ENCODE assay signal across 15 cellular contexts in genomic region chr4:67131224-67131623, GRCh38.
A peak's percentile ranks its signal among the peaks of the same experiment; 100 is the strongest.
DNase-seq lines count a peak whose midpoint lies in the region; ATAC-seq and TF ChIP-seq lines count a peak whose summit lies in the region.
"Had no signal": no experiment of that assay in that cellular context is flagged by ENCODE, and none has a peak within 500 bp of the region (broad histone marks: within the 10 kb centered on the region; RNA-seq: fewer than 3 reads in every experiment).

No MANE protein-coding gene starts in this region.

- no peaks in the 10 kb centered on the region for H3K79me1 ChIP-seq in mesendoderm (ENCODE audit: low read length)

- POLR2A ChIA-PET in WTC11 (lab: Charles Lee): no interaction called here

- ATAC-seq in GM19023 (IDR thresholded peaks at IDR 0.05; ENCODE audit: unreplicated experiment): peak; percentile 74
- ATAC-seq in GM21786 (IDR thresholded peaks at IDR 0.05; ENCODE audit: unreplicated experiment): peak; percentile 96
- ATAC-seq in HG03342 (IDR thresholded peaks at IDR 0.05; ENCODE audit: unreplicated experiment): peak; percentile 97
- no peak for ATAC-seq in WTC11

- H3K4me3 Mint-ChIP-seq in WTC11: no peak overlapping the region
- H3K4me3 Mint-ChIP-seq: natural killer cell treated with Interleukin-12 subunit alpha and Interleukin-12 subunit beta and Interleukin-15 and Interleukin-18, amount 100 ng/mL, for 72 hours had no signal

- no peak overlapping the region for H3K4ac ChIP-seq in mesendoderm (ENCODE audit: low read depth, low read length)

- peaks cover 7% of the 10 kb centered on the region for H3K4me1 Mint-ChIP-seq in WTC11

- no peaks in the 10 kb centered on the region for H3K27me3 ChIP-seq in mesendoderm (ENCODE audit: insufficient read depth, low read length, poor library complexity)
- H3K27me3 ChIP-seq: adrenal gland, suprapubic skin had no signal

- H4K5ac ChIP-seq in mesendoderm (ENCODE audit: low read length): no peak overlapping the region

- no peak overlapping the region for H3K27ac Mint-ChIP-seq in WTC11
- H3K27ac Mint-ChIP-seq: natural killer cell treated with Interleukin-12 subunit alpha and Interleukin-12 subunit beta and Interleukin-15 and Interleukin-18, amount 100 ng/mL, for 72 hours had no signal

- H3K18ac ChIP-seq in mesendoderm (ENCODE audit: low read length): no peak overlapping the region

- H3K4me1 ChIP-seq in mesendoderm (ENCODE audit: control insufficient read depth, low read depth, low read length): no peaks in the 10 kb centered on the region
- H3K4me1 ChIP-seq: adrenal gland, suprapubic skin had no signal

- H2BK5ac ChIP-seq in mesendoderm (ENCODE audit: low read length): no peak overlapping the region

- H3K79me2 ChIP-seq in mesendoderm (ENCODE audit: control insufficient read depth, insufficient read depth, low read length): no peaks in the 10 kb centered on the region

- H3K27ac ChIP-seq in mesendoderm (ENCODE audit: low read depth, low read length): no peak overlapping the region
- H3K27ac ChIP-seq: adrenal gland, KMS-11, suprapubic skin had no signal

- no peak overlapping the region for H2BK15ac ChIP-seq in mesendoderm (replicated peaks; ENCODE audit: low read depth)

- CTCF ChIA-PET in WTC11 (lab: Charles Lee): no interaction called here

- no peak overlapping the region for H2BK120ac ChIP-seq in mesendoderm (ENCODE audit: low read depth, low read length)

- no peaks in the 10 kb centered on the region for H3K36me3 Mint-ChIP-seq in WTC11

- no peak for TF ChIP-seq CTCF in WTC11 (IDR thresholded peaks at IDR 0.05)

- H3K4me3 ChIP-seq in mesendoderm (ENCODE audit: low read length): no peak overlapping the region
- H3K4me3 ChIP-seq: adrenal gland, suprapubic skin had no signal

- H3K23ac ChIP-seq in mesendoderm (ENCODE audit: low read length): no peak overlapping the region

- H3K9ac ChIP-seq in mesendoderm (ENCODE audit: low read length): no peak overlapping the region
- H3K9ac ChIP-seq: KMS-11 had no signal

- H2AK5ac ChIP-seq in mesendoderm (ENCODE audit: low read length): no peak overlapping the region

- peak; percentile 2 for DNase-seq in iris pigment epithelial cell (ENCODE audit: low read depth)
- DNase-seq in mesendoderm: no peak
- DNase-seq in WTC11 (ENCODE audit: low spot score): no peak
- DNase-seq in activated CD4-positive, alpha-beta T cell treated with anti-CD3 and anti-CD28 coated beads, Interleukin-2, amount 50 U/mL, for 4 hours: no peak
- DNase-seq in dermis blood vessel endothelial cell: no peak
- DNase-seq: activated CD4-positive, alpha-beta T cell treated with anti-CD3 and anti-CD28 coated beads for 4 hours; adrenal gland; NCI-H524 treated with DMSO at 0.1 percent for 48 hours; stimulated activated CD4-positive, alpha-beta T cell treated with anti-CD3 and anti-CD28 coated beads, Interleukin-15, amount 100 ng/mL, for 24 hours had no signal

- no peak overlapping the region for H4K8ac ChIP-seq in mesendoderm (ENCODE audit: low read depth, low read length)

- no peaks in the 10 kb centered on the region for H3K27me3 Mint-ChIP-seq in WTC11 (ENCODE audit: low read depth)
- H3K27me3 Mint-ChIP-seq: natural killer cell treated with Interleukin-12 subunit alpha and Interleukin-12 subunit beta and Interleukin-15 and Interleukin-18, amount 100 ng/mL, for 72 hours had no signal

- H3K4me2 ChIP-seq in mesendoderm (ENCODE audit: low read length): no peak overlapping the region
- H3K4me2 ChIP-seq: KMS-11 had no signal

- H3K36me3 ChIP-seq in mesendoderm (ENCODE audit: control insufficient read depth, insufficient read depth, low read length): no peaks in the 10 kb centered on the region
- H3K36me3 ChIP-seq: adrenal gland, suprapubic skin had no signal

- peaks cover 6% of the 10 kb centered on the region; the same call in 1 of the 2 replicates for H3K9me3 Mint-ChIP-seq in WTC11

- no peak overlapping the region for H3K56ac ChIP-seq in mesendoderm (ENCODE audit: low read length)

TF ChIP-seq in WTC11, 78 proteins besides CTCF, POLR2A, EP300 and RAD21:
- TF ChIP-seq E2F5 (CRISPR knock-in tag; IDR thresholded peaks at IDR 0.05): no peak
- no peak for TF ChIP-seq ERG (CRISPR knock-in tag; IDR thresholded peaks at IDR 0.05)
- TF ChIP-seq NR2C2 (CRISPR knock-in tag; IDR thresholded peaks at IDR 0.05): no peak
- TF ChIP-seq MLX (CRISPR knock-in tag; IDR thresholded peaks at IDR 0.05): no peak
- no peak for TF ChIP-seq TP53 (CRISPR knock-in tag; IDR thresholded peaks at IDR 0.05)
- TF ChIP-seq E2F4 (CRISPR knock-in tag; IDR thresholded peaks at IDR 0.05; ENCODE audit: borderline replicate concordance, low read depth): no peak
